In the genomic region with DNA sequence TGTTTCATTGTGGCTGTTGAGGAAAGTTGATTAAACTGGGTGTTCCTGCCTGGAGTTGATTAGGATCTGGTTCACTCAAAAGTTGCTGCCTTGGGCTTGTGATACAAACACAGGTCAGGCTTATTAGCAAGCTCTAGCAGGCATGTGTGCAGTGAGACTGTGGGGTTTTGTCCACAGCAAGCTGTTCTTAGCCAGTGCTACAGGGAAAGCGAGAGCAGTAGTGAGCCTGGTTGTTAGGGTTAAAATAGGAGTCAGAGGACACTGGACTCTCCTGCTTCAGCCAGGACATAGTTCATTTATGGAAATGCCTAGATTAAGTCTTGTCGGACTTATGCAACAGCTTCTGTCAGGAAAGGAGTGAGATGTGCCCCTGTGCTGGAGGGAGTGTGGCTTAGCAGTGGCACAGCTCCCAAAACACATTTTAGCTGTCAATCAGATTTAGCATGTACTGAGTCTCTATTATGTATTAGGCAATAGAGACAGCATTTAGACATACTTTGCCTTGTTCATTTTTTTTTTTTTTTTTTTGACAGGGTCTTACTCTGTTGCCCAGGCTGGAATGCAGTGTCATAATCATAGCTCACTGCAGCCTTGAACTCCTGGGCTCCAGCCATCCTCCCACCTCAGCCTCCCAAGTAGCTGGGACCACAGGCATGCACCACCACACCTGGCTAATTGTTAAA, we compare ENCODE assay signal across 1 cellular context.
TF ChIP-seq lines count a peak whose summit lies in the region.

No MANE protein-coding gene starts in this region.

TF ChIP-seq in HepG2, 621 proteins besides CTCF, POLR2A, EP300 and RAD21 (continued from another document and continues in another):
- TF ChIP-seq, protein P1, sequence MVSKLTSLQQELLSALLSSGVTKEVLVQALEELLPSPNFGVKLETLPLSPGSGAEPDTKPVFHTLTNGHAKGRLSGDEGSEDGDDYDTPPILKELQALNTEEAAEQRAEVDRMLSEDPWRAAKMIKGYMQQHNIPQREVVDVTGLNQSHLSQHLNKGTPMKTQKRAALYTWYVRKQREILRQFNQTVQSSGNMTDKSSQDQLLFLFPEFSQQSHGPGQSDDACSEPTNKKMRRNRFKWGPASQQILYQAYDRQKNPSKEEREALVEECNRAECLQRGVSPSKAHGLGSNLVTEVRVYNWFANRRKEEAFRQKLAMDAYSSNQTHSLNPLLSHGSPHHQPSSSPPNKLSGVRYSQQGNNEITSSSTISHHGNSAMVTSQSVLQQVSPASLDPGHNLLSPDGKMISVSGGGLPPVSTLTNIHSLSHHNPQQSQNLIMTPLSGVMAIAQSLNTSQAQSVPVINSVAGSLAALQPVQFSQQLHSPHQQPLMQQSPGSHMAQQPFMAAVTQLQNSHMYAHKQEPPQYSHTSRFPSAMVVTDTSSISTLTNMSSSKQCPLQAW (CRISPR knock-in tag; IDR thresholded peaks at IDR 0.05) = no peak
- TF ChIP-seq AGO1 (IDR thresholded peaks at IDR 0.05; ENCODE audit: low read depth, low read length, poor library complexity, severe bottlenecking) (no peak), TRAFD1 (CRISPR knock-in tag; IDR thresholded peaks at IDR 0.05; ENCODE audit: borderline replicate concordance) (no peak), REL (CRISPR knock-in tag; conservative IDR thresholded peaks at IDR 0.05) (no peak), MATR3 (CRISPR knock-in tag; IDR thresholded peaks at IDR 0.05) (no peak), SAP130 (CRISPR knock-in tag; IDR thresholded peaks at IDR 0.05; ENCODE audit: low read depth) (peak; percentile 58), ZNF766 (CRISPR knock-in tag; IDR thresholded peaks at IDR 0.05; ENCODE audit: borderline replicate concordance) (no peak), ARID2 (CRISPR knock-in tag; IDR thresholded peaks at IDR 0.05; ENCODE audit: borderline replicate concordance) (no peak), ZNF639 (CRISPR knock-in tag; conservative IDR thresholded peaks at IDR 0.05) (no peak), NR2C2 (CRISPR knock-in tag; IDR thresholded peaks at IDR 0.05; ENCODE audit: borderline replicate concordance) (no peak), FLYWCH1 (CRISPR knock-in tag; IDR thresholded peaks at IDR 0.05) (no peak), NFAT5 (CRISPR knock-in tag; IDR thresholded peaks at IDR 0.05) (no peak), TBX3 (IDR thresholded peaks at IDR 0.05; ENCODE audit: borderline replicate concordance) (no peak), TEAD2 (CRISPR knock-in tag; IDR thresholded peaks at IDR 0.05) (no peak), ZNF770 (CRISPR knock-in tag; IDR thresholded peaks at IDR 0.05) (peak; percentile 95), FOXJ3 (CRISPR knock-in tag; IDR thresholded peaks at IDR 0.05; ENCODE audit: borderline replicate concordance) (no peak), ZBTB25 (CRISPR knock-in tag; IDR thresholded peaks at IDR 0.05) (no peak), ZGPAT (CRISPR knock-in tag; IDR thresholded peaks at IDR 0.05) (0 out of 2 replicates have a peak, but pooled peaks have one; percentile 32), PRDM15 (CRISPR knock-in tag; IDR thresholded peaks at IDR 0.05) (no peak), HNRNPUL1 (IDR thresholded peaks at IDR 0.05; ENCODE audit: low read depth, low read length) (no peak), ZNF562 (CRISPR knock-in tag; IDR thresholded peaks at IDR 0.05; ENCODE audit: borderline replicate concordance) (no peak), ZNF17 (CRISPR knock-in tag; IDR thresholded peaks at IDR 0.05) (no peak), ZBTB42 (CRISPR knock-in tag; IDR thresholded peaks at IDR 0.05) (no peak), CREB1 (IDR thresholded peaks at IDR 0.05) (no peak), CREB1 (CRISPR knock-in tag; IDR thresholded peaks at IDR 0.05) (no peak), PAX8 (CRISPR knock-in tag; IDR thresholded peaks at IDR 0.05; ENCODE audit: borderline replicate concordance) (no peak), ASH2L (IDR thresholded peaks at IDR 0.05; ENCODE audit: insufficient read length, low read depth, low read length) (no peak)
- TF ChIP-seq, protein P2, sequence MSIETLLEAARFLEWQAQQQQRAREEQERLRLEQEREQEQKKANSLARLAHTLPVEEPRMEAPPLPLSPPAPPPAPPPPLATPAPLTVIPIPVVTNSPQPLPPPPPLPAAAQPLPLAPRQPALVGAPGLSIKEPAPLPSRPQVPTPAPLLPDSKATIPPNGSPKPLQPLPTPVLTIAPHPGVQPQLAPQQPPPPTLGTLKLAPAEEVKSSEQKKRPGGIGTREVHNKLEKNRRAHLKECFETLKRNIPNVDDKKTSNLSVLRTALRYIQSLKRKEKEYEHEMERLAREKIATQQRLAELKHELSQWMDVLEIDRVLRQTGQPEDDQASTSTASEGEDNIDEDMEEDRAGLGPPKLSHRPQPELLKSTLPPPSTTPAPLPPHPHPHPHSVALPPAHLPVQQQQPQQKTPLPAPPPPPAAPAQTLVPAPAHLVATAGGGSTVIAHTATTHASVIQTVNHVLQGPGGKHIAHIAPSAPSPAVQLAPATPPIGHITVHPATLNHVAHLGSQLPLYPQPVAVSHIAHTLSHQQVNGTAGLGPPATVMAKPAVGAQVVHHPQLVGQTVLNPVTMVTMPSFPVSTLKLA (IDR thresholded peaks at IDR 0.05) = no peak
- TF ChIP-seq, protein P3, sequence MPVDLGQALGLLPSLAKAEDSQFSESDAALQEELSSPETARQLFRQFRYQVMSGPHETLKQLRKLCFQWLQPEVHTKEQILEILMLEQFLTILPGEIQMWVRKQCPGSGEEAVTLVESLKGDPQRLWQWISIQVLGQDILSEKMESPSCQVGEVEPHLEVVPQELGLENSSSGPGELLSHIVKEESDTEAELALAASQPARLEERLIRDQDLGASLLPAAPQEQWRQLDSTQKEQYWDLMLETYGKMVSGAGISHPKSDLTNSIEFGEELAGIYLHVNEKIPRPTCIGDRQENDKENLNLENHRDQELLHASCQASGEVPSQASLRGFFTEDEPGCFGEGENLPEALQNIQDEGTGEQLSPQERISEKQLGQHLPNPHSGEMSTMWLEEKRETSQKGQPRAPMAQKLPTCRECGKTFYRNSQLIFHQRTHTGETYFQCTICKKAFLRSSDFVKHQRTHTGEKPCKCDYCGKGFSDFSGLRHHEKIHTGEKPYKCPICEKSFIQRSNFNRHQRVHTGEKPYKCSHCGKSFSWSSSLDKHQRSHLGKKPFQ (CRISPR knock-in tag; IDR thresholded peaks at IDR 0.05; ENCODE audit: insufficient replicate concordance) = no peak
